ENCODE assay signal across 21 cellular contexts in the genomic region with DNA sequence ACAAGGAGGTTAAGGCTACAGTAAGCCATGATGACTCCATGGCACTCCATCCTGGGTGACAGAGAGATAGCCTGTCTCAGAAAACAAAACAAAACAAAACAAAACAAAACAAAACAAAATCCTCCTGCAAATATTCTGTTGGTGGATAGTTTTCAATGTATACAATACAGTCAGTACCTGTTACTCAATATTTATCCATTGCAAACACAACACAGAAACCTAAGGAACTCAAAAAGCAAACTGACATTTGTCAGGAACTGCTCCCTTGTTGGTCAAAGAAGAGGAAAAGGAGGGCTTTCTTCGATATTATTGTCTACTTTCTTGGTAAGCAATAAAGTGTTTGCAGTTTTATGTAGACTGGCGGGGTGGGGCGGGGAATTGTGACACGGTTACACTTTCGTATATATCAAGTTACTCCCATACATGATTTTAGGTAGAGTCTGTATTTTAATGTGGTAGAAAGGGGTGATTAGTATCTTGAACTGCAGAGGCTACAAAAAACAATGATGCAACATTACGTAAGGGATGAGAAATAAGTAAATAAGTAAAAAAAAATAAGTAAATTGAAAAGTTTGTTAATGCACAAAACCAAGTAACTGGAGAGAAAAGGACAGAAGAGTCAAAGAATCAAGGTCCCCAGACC. TPM values are rescaled to one million over a fixed set of nuclear protein-coding genes. Genes with fewer than 3 reads are reported as not detected.
A peak's percentile ranks its signal among the peaks of the same experiment; 100 is the strongest.
DNase-seq lines count a peak whose midpoint lies in the region; ATAC-seq, FAIRE-seq and TF ChIP-seq lines count a peak whose summit lies in the region.
"Had no signal": no experiment of that assay in that cellular context is flagged by ENCODE, and none has a peak within 500 bp of the region (broad histone marks: within the 10 kb centered on the region; RNA-seq: fewer than 3 reads in every experiment).

No MANE protein-coding gene starts in this region.

- 51% methylated on average over 6 of the region's 6 CpGs for WGBS in A549 (ENCODE audit: missing lambda C conversion rate)
- WGBS in right lobe of liver (ENCODE audit: insufficient coverage, low coverage, low lambda C conversion rate, missing lambda C conversion rate) = 57% methylated on average over 6 of the region's 6 CpGs
- WGBS in thyroid gland, 2 donors = 93 to 94% methylated on average over 6 of the region's 6 CpGs
- WGBS in right cardiac atrium = 93% methylated on average over 6 of the region's 6 CpGs

- H2AFZ ChIP-seq in astrocyte (ENCODE audit: low read depth, low read length) = no peak overlapping the region

- H3K27ac ChIP-seq in A549 = peak overlapping the region; percentile 48 to 71; a peak in 5 of 6 replicates
- no peak overlapping the region; the same call in 1 of the 2 replicates for H3K27ac ChIP-seq in HEK293 (ENCODE audit: extremely low read depth, low read depth, low read length)
- H3K27ac ChIP-seq in astrocyte (ENCODE audit: low read depth, low read length) = no peak overlapping the region
- H3K27ac ChIP-seq in right lobe of liver = peak overlapping the region in 2 of 3 donors; percentile 19 to 20
- no peak overlapping the region for H3K27ac ChIP-seq in thyroid gland
- no peak overlapping the region for H3K27ac ChIP-seq in right cardiac atrium (ENCODE audit: low read length)
- H3K27ac ChIP-seq: spleen had no signal

- H3K9me3 ChIP-seq in A549 (no peaks in the 10 kb centered on the region), HEK293 (ENCODE audit: control insufficient read depth, insufficient read depth, low read depth, low read length) (no peaks in the 10 kb centered on the region), astrocyte (ENCODE audit: insufficient read depth, low read depth, low read length) (no peaks in the 10 kb centered on the region), right lobe of liver (no peaks in the 10 kb centered on the region), thyroid gland (no peaks in the 10 kb centered on the region), right cardiac atrium (ENCODE audit: control insufficient read depth, low read length) (no peaks in the 10 kb centered on the region)
- H3K9me3 ChIP-seq: spleen had no signal

- H3K4me1 ChIP-seq in A549 = peaks cover 53% of the 10 kb centered on the region
- peaks cover 11% of the 10 kb centered on the region for H3K4me1 ChIP-seq in HEK293 (ENCODE audit: control insufficient read depth, insufficient read depth, low read length)
- peaks cover 15% of the 10 kb centered on the region for H3K4me1 ChIP-seq in astrocyte (ENCODE audit: insufficient read depth, low read length)
- H3K4me1 ChIP-seq in right lobe of liver = peaks cover 0 to 17% (median 6%) of the 10 kb centered on the region in 4 donors
- H3K4me1 ChIP-seq in thyroid gland = peaks cover 18 to 25% of the 10 kb centered on the region in 2 donors
- peaks cover 9% of the 10 kb centered on the region for H3K4me1 ChIP-seq in right cardiac atrium (ENCODE audit: control insufficient read depth, insufficient read depth, low read length)

- intact Hi-C loops in right lobe of liver (cut with DNase I) (no loop called here), thyroid gland (cut with DNase I) (no loop called here), right cardiac atrium (cut with DNase I) (no loop called here)

- no peaks in the 10 kb centered on the region for H3K9me3 Mint-ChIP-seq in astrocyte (ENCODE audit: unreplicated experiment)

- H3K9ac ChIP-seq in astrocyte (ENCODE audit: low read length) = no peak overlapping the region

- peaks cover 89% of the 10 kb centered on the region for H3K79me2 ChIP-seq in astrocyte (ENCODE audit: insufficient read depth, low read length)

- H3K27me3 ChIP-seq in astrocyte (ENCODE audit: insufficient read depth, low read length) (no peaks in the 10 kb centered on the region), right lobe of liver (no peaks in the 10 kb centered on the region), thyroid gland (no peaks in the 10 kb centered on the region), right cardiac atrium (ENCODE audit: control insufficient read depth, insufficient read depth) (no peaks in the 10 kb centered on the region)
- H3K27me3 ChIP-seq: spleen had no signal

- H3K27me3 Mint-ChIP-seq in astrocyte (ENCODE audit: low read depth, unreplicated experiment) = no peaks in the 10 kb centered on the region
- H3K27me3 Mint-ChIP-seq: effector memory CD8-positive, alpha-beta T cell had no signal

- H4K20me1 ChIP-seq in astrocyte (ENCODE audit: insufficient read depth, low read length) = peaks cover 62% of the 10 kb centered on the region

- H3K4me2 ChIP-seq in A549 (peak overlapping the region; percentile 75), astrocyte (ENCODE audit: low read length) (no peak overlapping the region)

- TF ChIP-seq RAD21 in A549 (conservative IDR thresholded peaks at IDR 0.05 in 1 of 2, IDR thresholded peaks at IDR 0.05 in 1 of 2) = no peak

- TF ChIP-seq POLR2A in A549 (IDR thresholded peaks at IDR 0.05; ENCODE audit: low read length) = no peak
- TF ChIP-seq POLR2A in right lobe of liver (IDR thresholded peaks at IDR 0.05) = no peak
- TF ChIP-seq POLR2A in thyroid gland (IDR thresholded peaks at IDR 0.05) = no peak

- H3K4me1 Mint-ChIP-seq in astrocyte (ENCODE audit: low read depth, unreplicated experiment) = peaks cover 29% of the 10 kb centered on the region

- no peak overlapping the region for H3K4me3 Mint-ChIP-seq in astrocyte (ENCODE audit: unreplicated experiment)
- H3K4me3 Mint-ChIP-seq: effector memory CD8-positive, alpha-beta T cell had no signal

- H3K4me3 ChIP-seq in A549 (no peak overlapping the region), HEK293 (ENCODE audit: low read depth, low read length) (no peak overlapping the region), astrocyte (ENCODE audit: insufficient read depth, low read depth, low read length) (no peak overlapping the region), right lobe of liver (no peak overlapping the region), thyroid gland (replicated peaks in 1 of 3) (no peak overlapping the region), right cardiac atrium (ENCODE audit: low read length) (no peak overlapping the region)
- H3K4me3 ChIP-seq: spleen had no signal

- H3K27ac Mint-ChIP-seq in astrocyte (ENCODE audit: unreplicated experiment) = peak overlapping the region; percentile 49
- H3K27ac Mint-ChIP-seq: effector memory CD8-positive, alpha-beta T cell had no signal

- DNase-seq in A549 (ENCODE audit: low read depth in 1 of 2, low spot score in 1 of 2) = peak in 1 of 2 experiments; percentile 42
- DNase-seq in astrocyte (ENCODE audit: low read depth) = no peak
- DNase-seq in right lobe of liver = no peak
- DNase-seq in D721Med (ENCODE audit: insufficient read length, low spot score) = no peak
- no peak for DNase-seq in activated T-cell treated with anti-CD3 and anti-CD28 coated beads for 4 hours
- no peak for DNase-seq in thyroid gland
- no peak for DNase-seq in right cardiac atrium
- DNase-seq: activated naive CD4-positive, alpha-beta T cell treated with anti-CD3 and anti-CD28 coated beads, Interleukin-2, amount 50 U/mL, for 16 hours; aorta; C1 segment of cervical spinal cord; effector memory CD8-positive, alpha-beta T cell; KG1; NCI-H1048; NCI-H524; spleen; SW 1271 had no signal

- TF ChIP-seq CTCF in A549 (IDR thresholded peaks at IDR 0.05) (no peak), HEK293 (tag by site-specific recombination; IDR thresholded peaks at IDR 0.05) (no peak), astrocyte (IDR thresholded peaks at IDR 0.05; ENCODE audit: insufficient read depth, low read depth, low read length) (no peak), right lobe of liver (IDR thresholded peaks at IDR 0.05) (no peak), D721Med (IDR thresholded peaks at IDR 0.05; ENCODE audit: insufficient read depth, missing control alignments) (no peak), thyroid gland (IDR thresholded peaks at IDR 0.05) (no peak)

- CTCF ChIA-PET in A549 (lab: Yijun Ruan, JAX) (no interaction called here), HEK293 (lab: Yijun Ruan, JAX) (interaction anchor here (0.5 kb wide), 1 partner anchor 678 kb away, joined by 4 read pairs; no protein-coding TSS in a partner anchor)

- no peak; a peak in 1 of 6 replicates for ATAC-seq in A549
- peak in 3 of 4 donors; percentile 7 to 45 (median 31) for ATAC-seq in right lobe of liver
- no peak for ATAC-seq in right cardiac atrium
- ATAC-seq: effector memory CD8-positive, alpha-beta T cell; left lobe of liver; Right ventricle myocardium inferior had no signal

- H3K36me3 Mint-ChIP-seq in astrocyte (ENCODE audit: low read depth, unreplicated experiment) = peaks cover 15% of the 10 kb centered on the region

- FAIRE-seq in A549 (lab: Jason Lieb, UNC) (no peak), astrocyte (lab: Jason Lieb, UNC) (no peak), D721Med (lab: Jason Lieb, UNC) (no peak)
- FAIRE-seq: colon, GM19239 had no signal

- TF ChIP-seq EP300 in A549 (IDR thresholded peaks at IDR 0.05) = no peak

- POLR2A ChIA-PET in A549 (lab: Yijun Ruan, JAX) = no interaction called here
- POLR2A ChIA-PET in HEK293 (lab: Yijun Ruan, JAX) = no interaction called here

- peaks cover 0 to 2% of the 10 kb centered on the region in 2 experiments; a peak in 2 of 3 replicates for H3K36me3 ChIP-seq in HEK293 (ENCODE audit: control insufficient read depth in 2 of 2, insufficient read depth in 1 of 2, low read length in 2 of 2)
- H3K36me3 ChIP-seq in astrocyte (ENCODE audit: insufficient read depth, low read length) = no peaks in the 10 kb centered on the region
- H3K36me3 ChIP-seq in right lobe of liver = no peaks in the 10 kb centered on the region
- H3K36me3 ChIP-seq in thyroid gland = no peaks in the 10 kb centered on the region
- H3K36me3 ChIP-seq: spleen had no signal

TF ChIP-seq in A549, 52 proteins besides CTCF, POLR2A, EP300 and RAD21 (continues in another document):
- TF ChIP-seq RNF2 (IDR thresholded peaks at IDR 0.05; ENCODE audit: borderline replicate concordance, low read depth) = no peak
- no peak for TF ChIP-seq NR3C1 (IDR thresholded peaks at IDR 0.05)
- TF ChIP-seq JUN (IDR thresholded peaks at IDR 0.05) = no peak
- no peak for TF ChIP-seq TP53 (CRISPR knock-in tag; IDR thresholded peaks at IDR 0.05)
- TF ChIP-seq HOXB13 (CRISPR knock-in tag; IDR thresholded peaks at IDR 0.05; ENCODE audit: low read depth) = no peak

TF ChIP-seq in HEK293, 187 proteins besides CTCF, POLR2A, EP300 and RAD21 (continues in another document):
- TF ChIP-seq ZNF211 (tag by site-specific recombination; IDR thresholded peaks at IDR 0.05; ENCODE audit: low read depth) (no peak), ZNF777 (tag by site-specific recombination; IDR thresholded peaks at IDR 0.05; ENCODE audit: borderline replicate concordance) (no peak)

RNA-seq across cellular contexts. Expression of gene APP, which starts 31.8 kb away (rescaled TPM):
- polyA plus RNA-seq in A549 (2011; rRNA removed) (526 and 565 TPM in 2 replicates), A549 (2017; fragmentation: RNase III; extraction: RNeasy Plus Mini Kit Qiagen cat#74134 plus additional on column Dnase treatment) (310 to 587 TPM (median 540 TPM) in 3 replicates), right cardiac atrium (277 TPM)
- 222 and 228 TPM in 2 replicates for polyA plus RNA-seq in A549 (2012; cell fraction: cytosol; rRNA removed)
- polyA plus RNA-seq in A549 (2012; cell fraction: nucleus; rRNA removed) = 309 and 351 TPM in 2 replicates
- polyA minus RNA-seq in A549 (2011; rRNA and poly(A)+ RNA removed) = 398 and 486 TPM in 2 replicates
- total RNA-seq in astrocyte (785 and 823 TPM in 2 replicates), right lobe of liver (100 to 1,000 TPM; 127 to 262 (median 208) TPM), thyroid gland (100 to 1,000 TPM; 513 to 716 (median 676) TPM), right cardiac atrium (100 to 1,000 TPM; 433 to 535 (median 472) TPM)

Comparison
In these comparisons a context has a peak if more than half of its experiments do, and no peak if none do; other contexts are left out.
1. ATAC-seq: peak in right lobe of liver (3 of 4); none in A549 (0 of 2) and right cardiac atrium (0 of 2).
2. H3K27ac ChIP-seq: peak in A549 (2 of 2) and right lobe of liver (2 of 3); none in HEK293 (single experiment), astrocyte (single experiment), thyroid gland (0 of 3) and right cardiac atrium (single experiment).